Comparison of ENCODE assay signal across 8 cellular contexts in genomic region chr14:61475316-61475715, GRCh38.
A peak's percentile ranks its signal among the peaks of the same experiment; 100 is the strongest.
DNase-seq lines count a peak whose midpoint lies in the region; ATAC-seq, FAIRE-seq and TF ChIP-seq lines count a peak whose summit lies in the region.

No MANE protein-coding gene starts in this region.

- H3K27ac Mint-ChIP-seq in CD8-positive, alpha-beta memory T cell = peak overlapping the region; percentile 87 to 100 (median 96)

- H3K36me3 Mint-ChIP-seq in CD8-positive, alpha-beta memory T cell = peaks cover 8 to 74% (median 25%) of the 10 kb centered on the region in 3 donors

- no peak overlapping the region for H3K9ac ChIP-seq in K562 (ENCODE audit: insufficient read depth in 1 of 2, low read depth in 2 of 2, low read length in 2 of 2)

- peak in 1 of 5 donors; percentile 41 for DNase-seq in CD8-positive, alpha-beta memory T cell
- DNase-seq in HAP-1 (ENCODE audit: low spot score in 2 of 2) = peak; percentile 22 to 67
- peak; percentile 79 for DNase-seq in NCI-H82 (lab: John Stamatoyannopoulos, UW)
- DNase-seq in K562 (ENCODE audit: extremely low read depth in 1 of 4, low spot score in 3 of 4) = peak; percentile 38 to 48 (median 45)
- peak in 1 of 3 donors; percentile 33 for DNase-seq in right lobe of liver
- no peak for DNase-seq in vagina (ENCODE audit: extremely low spot score in 2 of 2)
- no peak for DNase-seq in activated gamma-delta T cell (lab: John Stamatoyannopoulos, UW)
- DNase-seq in NCI-H226 = no peak

- H3K27ac ChIP-seq in CD8-positive, alpha-beta memory T cell (ENCODE audit: low read depth, low read length) = no peak overlapping the region
- H3K27ac ChIP-seq in K562 (ENCODE audit: extremely low read depth, low read depth, low read length) (no peak overlapping the region), right lobe of liver (peak overlapping the region in 1 of 3 donors; percentile 89), vagina (peak overlapping the region; percentile 88)

- H3K4me3 ChIP-seq in CD8-positive, alpha-beta memory T cell (ENCODE audit: low read length) = no peak overlapping the region
- H3K4me3 ChIP-seq in HAP-1 = no peak overlapping the region
- H3K4me3 ChIP-seq in K562 = no peak overlapping the region
- no peak overlapping the region for H3K4me3 ChIP-seq in right lobe of liver
- no peak overlapping the region for H3K4me3 ChIP-seq in vagina

- H3K27me3 Mint-ChIP-seq in CD8-positive, alpha-beta memory T cell = peaks cover 0 to 9% of the 10 kb centered on the region in 2 donors

- no peaks in the 10 kb centered on the region for H3K79me2 ChIP-seq in K562 (ENCODE audit: control insufficient read depth, insufficient read depth, low read length)

- no peaks in the 10 kb centered on the region for H3K9me3 ChIP-seq in CD8-positive, alpha-beta memory T cell (ENCODE audit: low read length)
- H3K9me3 ChIP-seq in HAP-1 = no peaks in the 10 kb centered on the region
- no peaks in the 10 kb centered on the region for H3K9me3 ChIP-seq in K562 (replicated peaks; ENCODE audit: control insufficient read depth, insufficient read depth, low read depth, low read length)
- no peaks in the 10 kb centered on the region for H3K9me3 ChIP-seq in right lobe of liver
- no peaks in the 10 kb centered on the region for H3K9me3 ChIP-seq in vagina

- no TSS peak for BruUV-seq in K562 (replicated peaks; lab: Mats Ljungman, UMichigan)

- peak; percentile 62; the same call in 2 of the 3 replicates for ATAC-seq in K562
- peak; percentile 36 to 61 (median 54) for ATAC-seq in right lobe of liver

- TF ChIP-seq CTCF in K562 (IDR thresholded peaks at IDR 0.05 in 2 of 3, conservative IDR thresholded peaks at IDR 0.05 in 1 of 3; ENCODE audit: insufficient read depth in 2 of 3, low read depth in 1 of 3, low read length in 3 of 3) (peak; percentile 9 to 59 (median 52); a peak in 5 of 6 replicates), right lobe of liver (IDR thresholded peaks at IDR 0.05) (peak; percentile 80 to 84 (median 82)), vagina (IDR thresholded peaks at IDR 0.05) (peak; percentile 27 to 51 (median 49))

- POLR2A ChIA-PET in CD8-positive, alpha-beta memory T cell (lab: Charles Lee) = interaction anchor here (0.7 to 1.6 kb wide), 3 partner anchors 8 to 195 kb away, joined by 3 to 5 read pairs (median 3); no protein-coding TSS in a partner anchor
- POLR2A ChIA-PET in K562 (lab: Yijun Ruan, JAX) = no interaction called here

- FAIRE-seq in K562 (lab: Jason Lieb, UNC) = peak; percentile 68

- no peaks in the 10 kb centered on the region for H3K27me3 ChIP-seq in CD8-positive, alpha-beta memory T cell (ENCODE audit: insufficient read depth, low read length, poor library complexity, severe bottlenecking)
- H3K27me3 ChIP-seq in HAP-1 (ENCODE audit: low read depth) (peaks cover 66% of the 10 kb centered on the region), K562 (ENCODE audit: control insufficient read depth in 2 of 2, insufficient read depth in 2 of 2, low read length in 2 of 2) (no peaks in the 10 kb centered on the region), right lobe of liver (no peaks in the 10 kb centered on the region), vagina (no peaks in the 10 kb centered on the region)

- no peak for TF ChIP-seq EP300 in K562 (IDR thresholded peaks at IDR 0.05; ENCODE audit: low read length)

- H3K9me3 Mint-ChIP-seq in CD8-positive, alpha-beta memory T cell = no peaks in the 10 kb centered on the region

- in situ Hi-C loops in HAP-1 (cut with MboI; ENCODE audit: low sequenced_read_pairs) (no loop called here), K562 (cut with MboI) (no loop called here)

- H3K36me3 ChIP-seq in CD8-positive, alpha-beta memory T cell (ENCODE audit: insufficient read depth, low read length) = no peaks in the 10 kb centered on the region
- H3K36me3 ChIP-seq in HAP-1 (replicated peaks) (no peaks in the 10 kb centered on the region), K562 (ENCODE audit: control insufficient read depth, insufficient read depth, low read length) (no peaks in the 10 kb centered on the region), right lobe of liver (no peaks in the 10 kb centered on the region), vagina (no peaks in the 10 kb centered on the region)

- no peaks in the 10 kb centered on the region for H3K9me1 ChIP-seq in K562 (ENCODE audit: control insufficient read depth, insufficient read depth, low read length)

- H2AFZ ChIP-seq in K562 (ENCODE audit: low read depth, low read length) = no peak overlapping the region

- TF ChIP-seq POLR2A in K562 (conservative IDR thresholded peaks at IDR 0.05) (no peak), right lobe of liver (IDR thresholded peaks at IDR 0.05) (no peak), vagina (IDR thresholded peaks at IDR 0.05) (no peak)

- CTCF ChIA-PET in CD8-positive, alpha-beta memory T cell (lab: Charles Lee) = interaction anchor here (0.9 to 3.9 kb wide), 17 partner anchors 8 to 362 kb away, joined by 3 to 19 read pairs (median 4); partner anchors contain the start of genes PRKCH and TMEM30B
- CTCF ChIA-PET in K562 (lab: Yijun Ruan, JAX; ENCODE audit: low intra/inter-chr PET ratio) = interaction anchor here (0.6 to 1.0 kb wide), 2 partner anchors 256 to 354 kb away, joined by 3 to 4 read pairs; no protein-coding TSS in a partner anchor

- intact Hi-C loops in K562 (cut with micrococcal nuclease) (loop anchor here (1.0 to 5.0 kb wide), 3 partner anchors 252 to 362 kb away; no protein-coding TSS in a partner anchor), right lobe of liver (cut with DNase I) (loop anchor here in 1 of 2 donors (10.0 kb wide), 1 partner anchor 79 kb away; no protein-coding TSS in a partner anchor), vagina (cut with DNase I) (no loop called here)

- H3K4me2 ChIP-seq in K562 (ENCODE audit: insufficient read depth, low read length) = no peak overlapping the region

- no peaks in the 10 kb centered on the region; the same call in 1 of the 2 replicates for H4K20me1 ChIP-seq in K562 (replicated peaks; ENCODE audit: control insufficient read depth, insufficient read depth, low read length)

- TF ChIP-seq RAD21 in K562 (CRISPR knock-in tag; conservative IDR thresholded peaks at IDR 0.05 in 1 of 2, IDR thresholded peaks at IDR 0.05 in 1 of 2) = peak; percentile 28 to 72

- peaks cover 96% of the 10 kb centered on the region for H3K4me1 ChIP-seq in CD8-positive, alpha-beta memory T cell (ENCODE audit: insufficient read depth, low read length)
- no peaks in the 10 kb centered on the region for H3K4me1 ChIP-seq in HAP-1
- peaks cover 0 to 3% of the 10 kb centered on the region in 2 experiments; a peak in 1 of 5 replicates for H3K4me1 ChIP-seq in K562 (replicated peaks in 1 of 2; ENCODE audit: control insufficient read depth in 2 of 2, insufficient read depth in 2 of 2, low read length in 2 of 2)
- H3K4me1 ChIP-seq in right lobe of liver = peaks cover 2 to 32% (median 12%) of the 10 kb centered on the region in 4 donors
- H3K4me1 ChIP-seq in vagina = peaks cover 70% of the 10 kb centered on the region

- 19% methylated on average over 4 of the region's 4 CpGs for WGBS in K562 (ENCODE audit: insufficient coverage, low coverage, missing lambda C conversion rate)
- WGBS in right lobe of liver (ENCODE audit: insufficient coverage, low coverage, low lambda C conversion rate, missing lambda C conversion rate) = 22% methylated on average over 4 of the region's 4 CpGs

- peak overlapping the region in 6 of 7 donors; percentile 12 to 46 (median 34) for H3K4me3 Mint-ChIP-seq in CD8-positive, alpha-beta memory T cell

- H3K4me1 Mint-ChIP-seq in CD8-positive, alpha-beta memory T cell = peaks cover 93 to 98% (median 97%) of the 10 kb centered on the region in 3 donors

TF ChIP-seq in K562, 482 proteins besides CTCF, POLR2A, EP300 and RAD21 (continues in another document):
- TF ChIP-seq SAP30 (IDR thresholded peaks at IDR 0.05; ENCODE audit: borderline replicate concordance, insufficient read depth, low read depth, low read length, poor library complexity, severe bottlenecking) = no peak
- no peak for TF ChIP-seq ARID2 (IDR thresholded peaks at IDR 0.05)
- no peak for TF ChIP-seq CBX2 (IDR thresholded peaks at IDR 0.05; ENCODE audit: insufficient read depth, low read length, poor library complexity, severe bottlenecking)
- TF ChIP-seq SIX5 (IDR thresholded peaks at IDR 0.05; ENCODE audit: borderline replicate concordance in 1 of 2, insufficient read depth in 1 of 2, low read depth in 1 of 2, low read length in 2 of 2) = no peak
- no peak for TF ChIP-seq ZNF830 (CRISPR knock-in tag; IDR thresholded peaks at IDR 0.05)
- no peak for TF ChIP-seq ZNF764 (CRISPR knock-in tag; IDR thresholded peaks at IDR 0.05; ENCODE audit: low read depth)

Comparison
In these comparisons a context has a peak if more than half of its experiments do, and no peak if none do; other contexts are left out.
1. DNase-seq: peak in HAP-1 (2 of 2), NCI-H82 (single experiment) and K562 (4 of 4); none in vagina (0 of 2), activated gamma-delta T cell (single experiment) and NCI-H226 (single experiment).
2. Peak in every context shown above with its lines, with median percentiles within 50 percentile points of each other: CTCF ChIP-seq.